In genomic region chr17:9036336-9036735, GRCh38 we compare ENCODE assay signal across 25 cellular contexts.
"Had no signal": no experiment of that assay in that cellular context is flagged by ENCODE, and none has a peak within 500 bp of the region (broad histone marks: within the 10 kb centered on the region; RNA-seq: fewer than 3 reads in every experiment).

No MANE protein-coding gene starts in this region.

- H3K27ac Mint-ChIP-seq: dendritic cell treated with granulocyte-macrophage colony-stimulating factor and Interleukin-4, amounts not matched to agents 40 ng/mL and 50 ng/mL, for 4 days; effector memory CD8-positive, alpha-beta T cell; memory B cell; natural killer cell treated with Interleukin-12 subunit alpha and Interleukin-12 subunit beta and Interleukin-15 and Interleukin-18, amount 100 ng/mL, for 72 hours; neural progenitor cell had no signal

- ATAC-seq: effector memory CD8-positive, alpha-beta T cell; heart right ventricle; lower lobe of right lung; natural killer cell treated with Interleukin-12 subunit alpha and Interleukin-12 subunit beta and Interleukin-15 and Interleukin-18, amount 100 ng/mL, for 72 hours had no signal

- H3K27ac ChIP-seq: heart right ventricle, left ventricle myocardium inferior, lower lobe of right lung, neural progenitor cell, pancreas, skin epidermis, thoracic aorta, transverse colon had no signal

- H3K4me2 ChIP-seq: neural progenitor cell had no signal

- H3K9me3 Mint-ChIP-seq: natural killer cell treated with Interleukin-12 subunit alpha and Interleukin-12 subunit beta and Interleukin-15 and Interleukin-18, amount 100 ng/mL, for 72 hours had no signal

- H3K36me3 ChIP-seq: heart right ventricle, left ventricle myocardium inferior, lower lobe of right lung, neural progenitor cell, pancreas, sigmoid colon, thoracic aorta, transverse colon had no signal

- H3K27me3 ChIP-seq: neural progenitor cell, pancreas, sigmoid colon, stomach, transverse colon had no signal

- DNase-seq: cerebellar nuclear complex; effector memory CD8-positive, alpha-beta T cell; heart right ventricle; hypothalamus; left ventricle myocardium inferior; lower lobe of right lung; midbrain; nucleus accumbens; pancreas; sigmoid colon; stimulated activated CD4-positive, alpha-beta T cell treated with anti-CD3 and anti-CD28 coated beads, Interleukin-12 subunit alpha, Interleukin-12 subunit beta, amount 100 ng/mL, for 4 hours; stimulated activated naive CD4-positive, alpha-beta T cell; stomach; substantia nigra; transverse colon had no signal

- H3K4me1 Mint-ChIP-seq: memory B cell, neural progenitor cell had no signal

- H3K36me3 Mint-ChIP-seq: natural killer cell treated with Interleukin-12 subunit alpha and Interleukin-12 subunit beta and Interleukin-15 and Interleukin-18, amount 100 ng/mL, for 72 hours; neural progenitor cell had no signal

- H2AFZ ChIP-seq: neural progenitor cell had no signal

- H3K9me3 ChIP-seq: pancreas, sigmoid colon, thoracic aorta had no signal

- H3K4me3 ChIP-seq: heart right ventricle, left ventricle myocardium inferior, lower lobe of right lung, neural progenitor cell, pancreas, sigmoid colon, skin epidermis, stomach, thoracic aorta, transverse colon had no signal

- H3K9ac ChIP-seq: neural progenitor cell had no signal

- H3K4me1 ChIP-seq: heart right ventricle, left ventricle myocardium inferior, lower lobe of right lung, neural progenitor cell, pancreas, transverse colon had no signal

- H3K4me3 Mint-ChIP-seq: dendritic cell treated with granulocyte-macrophage colony-stimulating factor and Interleukin-4, amounts not matched to agents 40 ng/mL and 50 ng/mL, for 4 days; effector memory CD8-positive, alpha-beta T cell; memory B cell; natural killer cell treated with Interleukin-12 subunit alpha and Interleukin-12 subunit beta and Interleukin-15 and Interleukin-18, amount 100 ng/mL, for 72 hours; neural progenitor cell had no signal

- FAIRE-seq: colon, endothelial cell of umbilical vein, frontal cortex, islet of Langerhans, pancreas had no signal
